10 cellular contexts compared by ENCODE assay signal in the genomic region with DNA sequence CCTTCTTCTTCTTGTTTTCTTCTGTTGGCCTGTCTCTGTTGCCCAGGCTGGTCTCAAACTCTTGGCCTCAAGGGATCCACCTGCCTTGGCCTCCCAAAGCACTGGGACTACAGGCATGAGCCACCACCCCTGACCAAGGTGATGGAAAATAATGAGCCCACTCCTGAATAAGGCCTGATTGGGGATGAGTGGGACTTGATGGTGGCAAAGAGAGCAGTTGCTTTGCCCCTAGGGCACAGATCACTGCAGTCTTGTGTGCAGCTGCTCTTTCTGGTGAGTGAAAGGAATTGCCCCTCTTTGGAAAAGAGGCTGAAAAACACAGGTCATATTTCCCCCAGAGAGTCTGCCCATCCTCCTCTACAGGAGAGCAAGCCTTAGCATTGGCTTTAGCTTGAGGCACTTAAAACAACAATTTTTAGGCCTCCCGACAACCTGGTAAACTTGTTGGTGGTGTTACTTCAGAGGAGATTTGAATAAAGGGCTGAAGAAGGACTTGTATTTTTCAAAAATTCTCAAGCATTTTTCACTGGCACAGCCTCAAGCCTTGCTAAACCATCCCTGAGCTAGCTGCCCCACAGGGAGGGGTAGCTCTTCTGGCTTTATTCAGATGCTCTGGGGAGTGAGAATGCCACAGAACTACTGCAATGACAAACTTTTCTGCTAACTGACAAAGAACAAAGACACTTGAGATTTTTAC. TPM values are rescaled to one million over a fixed set of nuclear protein-coding genes. Genes with fewer than 3 reads are reported as not detected.
A peak's percentile ranks its signal among the peaks of the same experiment; 100 is the strongest.
DNase-seq lines count a peak whose midpoint lies in the region; ATAC-seq and TF ChIP-seq lines count a peak whose summit lies in the region.
"Had no signal": no experiment of that assay in that cellular context is flagged by ENCODE, and none has a peak within 500 bp of the region (broad histone marks: within the 10 kb centered on the region; RNA-seq: fewer than 3 reads in every experiment).

No MANE protein-coding gene starts in this region.

- H3K27ac ChIP-seq in CD4-positive, CD25-positive, alpha-beta regulatory T cell (ENCODE audit: insufficient read depth, low read length, poor library complexity, severe bottlenecking): no peak overlapping the region
- peak overlapping the region; percentile 33 for H3K27ac ChIP-seq in HUES48 (ENCODE audit: low read depth, low read length)

- H3K9ac ChIP-seq in HUES48 (ENCODE audit: low read depth, low read length): no peak overlapping the region

- no peaks in the 10 kb centered on the region for H3K27me3 Mint-ChIP-seq in CD4-positive, CD25-positive, alpha-beta regulatory T cell
- no peaks in the 10 kb centered on the region for H3K27me3 Mint-ChIP-seq in activated T-helper 2 cell treated with anti-CD3 and anti-CD28 coated beads, Interferon-gamma antibody, Interleukin-2, Interleukin-4, amounts not matched to agents 10 μg/mL and 5 μg/mL and 100 μg/mL, durations not matched to agents 14 hours and 24 hours and 36 hours (ENCODE audit: low read depth)
- H3K27me3 Mint-ChIP-seq in mesothelial cell of epicardium (ENCODE audit: low read depth): no peaks in the 10 kb centered on the region

- no peaks in the 10 kb centered on the region for H3K27me3 ChIP-seq in CD4-positive, CD25-positive, alpha-beta regulatory T cell (ENCODE audit: control insufficient read depth, insufficient read depth, low read length)
- no peaks in the 10 kb centered on the region; the same call in 1 of the 2 replicates for H3K27me3 ChIP-seq in HUES48 (ENCODE audit: control insufficient read depth, insufficient read depth, low read length)

- no peak for TF ChIP-seq CTCF in mesothelial cell of epicardium (IDR thresholded peaks at IDR 0.05; ENCODE audit: unreplicated experiment)
- TF ChIP-seq CTCF in GM10266 (IDR thresholded peaks at IDR 0.05; ENCODE audit: control insufficient read depth, insufficient read depth, low read depth, missing control alignments): no peak

- peaks cover 0 to 2% (median 0%) of the 10 kb centered on the region in 7 donors for H3K9me3 Mint-ChIP-seq in CD4-positive, CD25-positive, alpha-beta regulatory T cell
- H3K9me3 Mint-ChIP-seq in activated T-helper 2 cell treated with anti-CD3 and anti-CD28 coated beads, Interferon-gamma antibody, Interleukin-2, Interleukin-4, amounts not matched to agents 10 μg/mL and 5 μg/mL and 100 μg/mL, durations not matched to agents 14 hours and 24 hours and 36 hours: peaks cover 5% of the 10 kb centered on the region
- H3K9me3 Mint-ChIP-seq in mesothelial cell of epicardium: no peaks in the 10 kb centered on the region

- no peaks in the 10 kb centered on the region for H3K9me3 ChIP-seq in CD4-positive, CD25-positive, alpha-beta regulatory T cell (ENCODE audit: control insufficient read depth in 2 of 2, low read length in 2 of 2)
- no peaks in the 10 kb centered on the region for H3K9me3 ChIP-seq in HUES48 (ENCODE audit: control insufficient read depth, insufficient read depth, low read length)

- H3K4me3 ChIP-seq in CD4-positive, CD25-positive, alpha-beta regulatory T cell (ENCODE audit: low read depth, low read length): no peak overlapping the region
- no peak overlapping the region for H3K4me3 ChIP-seq in HUES48 (ENCODE audit: low read depth, low read length)

- H3K4me3 Mint-ChIP-seq in CD4-positive, CD25-positive, alpha-beta regulatory T cell: peak overlapping the region; percentile 50 to 85 (median 58)
- H3K4me3 Mint-ChIP-seq in activated T-helper 2 cell treated with anti-CD3 and anti-CD28 coated beads, Interferon-gamma antibody, Interleukin-2, Interleukin-4, amounts not matched to agents 10 μg/mL and 5 μg/mL and 100 μg/mL, durations not matched to agents 14 hours and 24 hours and 36 hours (ENCODE audit: low read depth): peak overlapping the region; percentile 52
- peak overlapping the region; percentile 13 for H3K4me3 Mint-ChIP-seq in mesothelial cell of epicardium

- no peak for DNase-seq in CD4-positive, CD25-positive, alpha-beta regulatory T cell
- no peak for DNase-seq in activated T-helper 2 cell treated with anti-CD3 and anti-CD28 coated beads, Interferon-gamma antibody, Interleukin-2, Interleukin-4, amounts not matched to agents 10 μg/mL and 5 μg/mL and 100 μg/mL, durations not matched to agents 14 hours and 24 hours and 36 hours (ENCODE audit: low spot score)
- DNase-seq in mesothelial cell of epicardium (ENCODE audit: low spot score in 2 of 2, unreplicated experiment in 2 of 2) (no peak), GM10266 (ENCODE audit: extremely low spot score) (no peak), COR-L47 (lab: John Stamatoyannopoulos, UW) (no peak), cerebellum (ENCODE audit: low spot score) (no peak)
- no peak for DNase-seq in effector CD4-positive, alpha-beta T cell

- no peak for ATAC-seq in CD4-positive, CD25-positive, alpha-beta regulatory T cell (ENCODE audit: low read depth in 2 of 2)

- intact Hi-C loops in activated T-helper 2 cell treated with anti-CD3 and anti-CD28 coated beads, Interferon-gamma antibody, Interleukin-2, Interleukin-4, amounts not matched to agents 10 μg/mL and 5 μg/mL and 100 μg/mL, durations not matched to agents 14 hours and 24 hours and 36 hours (cut with micrococcal nuclease): loop anchor here (5.0 to 10.0 kb wide), 5 partner anchors 181 to 467 kb away; a partner anchor contains a TSS

- peaks cover 7 to 24% (median 15%) of the 10 kb centered on the region in 4 donors for H3K4me1 Mint-ChIP-seq in CD4-positive, CD25-positive, alpha-beta regulatory T cell
- H3K4me1 Mint-ChIP-seq in activated T-helper 2 cell treated with anti-CD3 and anti-CD28 coated beads, Interferon-gamma antibody, Interleukin-2, Interleukin-4, amounts not matched to agents 10 μg/mL and 5 μg/mL and 100 μg/mL, durations not matched to agents 14 hours and 24 hours and 36 hours (ENCODE audit: low read depth): peaks cover 49% of the 10 kb centered on the region
- peaks cover 14% of the 10 kb centered on the region for H3K4me1 Mint-ChIP-seq in mesothelial cell of epicardium

- H3K36me3 ChIP-seq in CD4-positive, CD25-positive, alpha-beta regulatory T cell (ENCODE audit: control insufficient read depth, insufficient read depth, low read length): no peaks in the 10 kb centered on the region
- H3K36me3 ChIP-seq in HUES48 (ENCODE audit: control insufficient read depth, insufficient read depth, low read length): no peaks in the 10 kb centered on the region

- peak overlapping the region; percentile 73 to 89 (median 77) for H3K27ac Mint-ChIP-seq in CD4-positive, CD25-positive, alpha-beta regulatory T cell
- H3K27ac Mint-ChIP-seq in activated T-helper 2 cell treated with anti-CD3 and anti-CD28 coated beads, Interferon-gamma antibody, Interleukin-2, Interleukin-4, amounts not matched to agents 10 μg/mL and 5 μg/mL and 100 μg/mL, durations not matched to agents 14 hours and 24 hours and 36 hours: peak overlapping the region; percentile 96
- H3K27ac Mint-ChIP-seq in mesothelial cell of epicardium: peak overlapping the region; percentile 64

- H3K4me1 ChIP-seq in CD4-positive, CD25-positive, alpha-beta regulatory T cell (ENCODE audit: control insufficient read depth, insufficient read depth, low read length, poor library complexity, severe bottlenecking): peaks cover 9% of the 10 kb centered on the region
- H3K4me1 ChIP-seq in HUES48 (ENCODE audit: control insufficient read depth, insufficient read depth, low read length): 0 out of 2 replicates have a peak, but pooled peaks cover 4% of the 10 kb centered on the region

- H3K36me3 Mint-ChIP-seq in CD4-positive, CD25-positive, alpha-beta regulatory T cell: no peaks in the 10 kb centered on the region
- H3K36me3 Mint-ChIP-seq in activated T-helper 2 cell treated with anti-CD3 and anti-CD28 coated beads, Interferon-gamma antibody, Interleukin-2, Interleukin-4, amounts not matched to agents 10 μg/mL and 5 μg/mL and 100 μg/mL, durations not matched to agents 14 hours and 24 hours and 36 hours (ENCODE audit: low read depth): no peaks in the 10 kb centered on the region
- no peaks in the 10 kb centered on the region for H3K36me3 Mint-ChIP-seq in mesothelial cell of epicardium

RNA-seq across cellular contexts. Expression of a gene that starts 6.1 kb away (rescaled TPM):
- 7.1 TPM for total RNA-seq in CD4-positive, CD25-positive, alpha-beta regulatory T cell
- 1 to 10 TPM in 3 of 4 donors, under 1 TPM in 1; 0.07 to 2.0 (median 1.7) TPM for polyA plus RNA-seq in CD4-positive, CD25-positive, alpha-beta regulatory T cell
- 40.6 and 40.7 TPM in 2 replicates for total RNA-seq in activated T-helper 2 cell treated with anti-CD3 and anti-CD28 coated beads, Interferon-gamma antibody, Interleukin-2, Interleukin-4, amounts not matched to agents 10 μg/mL and 5 μg/mL and 100 μg/mL, durations not matched to agents 14 hours and 24 hours and 36 hours
- total RNA-seq in mesothelial cell of epicardium: 16.7 to 17.4 TPM (median 16.9 TPM) in 3 replicates
- total RNA-seq in cerebellum: 11.3 TPM

RNA-seq across cellular contexts. Expression of a gene that starts 30.0 kb away (rescaled TPM):
- total RNA-seq in CD4-positive, CD25-positive, alpha-beta regulatory T cell: not detected
- not detected for polyA plus RNA-seq in CD4-positive, CD25-positive, alpha-beta regulatory T cell
- 0.59 and 1.1 TPM in 2 replicates for total RNA-seq in activated T-helper 2 cell treated with anti-CD3 and anti-CD28 coated beads, Interferon-gamma antibody, Interleukin-2, Interleukin-4, amounts not matched to agents 10 μg/mL and 5 μg/mL and 100 μg/mL, durations not matched to agents 14 hours and 24 hours and 36 hours
- total RNA-seq in mesothelial cell of epicardium: not detected in 3 replicates
- total RNA-seq in cerebellum: not detected
- total RNA-seq: right cardiac atrium; T-helper 1 cell treated with Interleukin-12 subunit alpha and Interleukin-12 subunit beta and Interleukin-4 antibody, amounts not matched to agents 30 ng/mL and 1 ng/mL, for 36 hours had no signal
- polyA plus RNA-seq: right cardiac atrium had no signal

RNA-seq across cellular contexts. Expression of a gene that starts 43.5 kb away (rescaled TPM):
- total RNA-seq in CD4-positive, CD25-positive, alpha-beta regulatory T cell: 68.1 TPM
- 10 to 100 TPM; 81.2 to 89.1 (median 86.5) TPM for polyA plus RNA-seq in CD4-positive, CD25-positive, alpha-beta regulatory T cell
- 123 and 125 TPM in 2 replicates for total RNA-seq in activated T-helper 2 cell treated with anti-CD3 and anti-CD28 coated beads, Interferon-gamma antibody, Interleukin-2, Interleukin-4, amounts not matched to agents 10 μg/mL and 5 μg/mL and 100 μg/mL, durations not matched to agents 14 hours and 24 hours and 36 hours
- total RNA-seq in mesothelial cell of epicardium: 78.8 to 84.4 TPM (median 80.3 TPM) in 3 replicates
- 93.2 TPM for total RNA-seq in cerebellum

RNA-seq across cellular contexts. Expression of a gene that starts 44.5 kb away (rescaled TPM):
- not detected for total RNA-seq in CD4-positive, CD25-positive, alpha-beta regulatory T cell
- polyA plus RNA-seq in CD4-positive, CD25-positive, alpha-beta regulatory T cell: not detected
- not detected in 2 replicates for total RNA-seq in activated T-helper 2 cell treated with anti-CD3 and anti-CD28 coated beads, Interferon-gamma antibody, Interleukin-2, Interleukin-4, amounts not matched to agents 10 μg/mL and 5 μg/mL and 100 μg/mL, durations not matched to agents 14 hours and 24 hours and 36 hours
- total RNA-seq in mesothelial cell of epicardium (not detected in 3 replicates), cerebellum (not detected)
- total RNA-seq: T-helper 1 cell treated with Interleukin-12 subunit alpha and Interleukin-12 subunit beta and Interleukin-4 antibody, amounts not matched to agents 30 ng/mL and 1 ng/mL, for 36 hours had no signal

RNA-seq across cellular contexts. Expression of a gene that starts 51.1 kb away (rescaled TPM):
- total RNA-seq in CD4-positive, CD25-positive, alpha-beta regulatory T cell: 0.35 TPM
- polyA plus RNA-seq in CD4-positive, CD25-positive, alpha-beta regulatory T cell: not detected
- 1.2 and 1.8 TPM in 2 replicates for total RNA-seq in activated T-helper 2 cell treated with anti-CD3 and anti-CD28 coated beads, Interferon-gamma antibody, Interleukin-2, Interleukin-4, amounts not matched to agents 10 μg/mL and 5 μg/mL and 100 μg/mL, durations not matched to agents 14 hours and 24 hours and 36 hours
- 2.7 to 3.7 TPM (median 2.9 TPM) in 3 replicates for total RNA-seq in mesothelial cell of epicardium
- 1.1 TPM for total RNA-seq in cerebellum
